Comparison of ENCODE assay signal across 8 cellular contexts in genomic region chr4:52037730-52038108, GRCh38. TPM values are rescaled to one million over a fixed set of nuclear protein-coding genes. Genes with fewer than 3 reads are reported as not detected.
DNase-seq lines count a peak whose midpoint lies in the region; ATAC-seq and TF ChIP-seq lines count a peak whose summit lies in the region.

No MANE protein-coding gene starts in this region.

- peak overlapping the region; percentile 62 to 82 for H3K14ac ChIP-seq in mesenchymal stem cell (ENCODE audit: low read length in 2 of 2)

- H2BK5ac ChIP-seq in mesenchymal stem cell (ENCODE audit: low read depth, low read length, poor library complexity, severe bottlenecking), result no peak overlapping the region

- H3K18ac ChIP-seq in mesenchymal stem cell (ENCODE audit: low read depth in 1 of 2, low read length in 2 of 2), result peak overlapping the region; percentile 74 to 97

- POLR2A ChIA-PET in Caco-2 (lab: Charles Lee), result interaction anchor here (0.8 kb wide), 1 partner anchor 195 kb away, joined by 6 read pairs; the partner anchor contains the start of gene DCUN1D4

- no peak overlapping the region for H2AK5ac ChIP-seq in mesenchymal stem cell (ENCODE audit: low read length, severe bottlenecking)

- H3K27me3 ChIP-seq in Caco-2 (replicated peaks; ENCODE audit: control insufficient read depth, insufficient read depth, low read length) (no peaks in the 10 kb centered on the region), ectodermal cell (ENCODE audit: control insufficient read depth, insufficient read depth, low read length, poor library complexity, severe bottlenecking) (peaks cover 6% of the 10 kb centered on the region), mesenchymal stem cell (ENCODE audit: control insufficient read depth in 1 of 2, insufficient read depth in 1 of 2, low read length in 2 of 2) (peaks cover 12 to 13% of the 10 kb centered on the region in 2 experiments), thoracic aorta (replicated peaks; ENCODE audit: insufficient read depth) (no peaks in the 10 kb centered on the region)

- peaks cover 4% of the 10 kb centered on the region; the same call in 1 of the 2 replicates for H3K4me1 ChIP-seq in Caco-2
- peaks cover 14% of the 10 kb centered on the region for H3K4me1 ChIP-seq in ectodermal cell (ENCODE audit: control insufficient read depth, insufficient read depth, low read length)
- peaks cover 3% of the 10 kb centered on the region for H3K4me1 ChIP-seq in mesenchymal stem cell (ENCODE audit: control insufficient read depth, insufficient read depth, low read depth, low read length)
- peaks cover 8 to 41% of the 10 kb centered on the region in 2 donors for H3K4me1 ChIP-seq in thoracic aorta (ENCODE audit: control insufficient read depth in 1 of 2, low read depth in 2 of 2)

- H3K36me3 Mint-ChIP-seq in Caco-2 (ENCODE audit: insufficient read depth, unreplicated experiment), result no peaks in the 10 kb centered on the region

- no peak overlapping the region for H3K27ac Mint-ChIP-seq in Caco-2 (ENCODE audit: unreplicated experiment)

- H3K4ac ChIP-seq in mesenchymal stem cell (ENCODE audit: low read depth in 1 of 2, low read length in 2 of 2), result peak overlapping the region in 1 of 2 experiments; percentile 95

- no peaks in the 10 kb centered on the region for H3K36me3 ChIP-seq in Caco-2 (ENCODE audit: control insufficient read depth, insufficient read depth, low read length)
- H3K36me3 ChIP-seq in ectodermal cell (ENCODE audit: control insufficient read depth, insufficient read depth, low read length), result peaks cover 6% of the 10 kb centered on the region
- H3K36me3 ChIP-seq in mesenchymal stem cell (ENCODE audit: control insufficient read depth in 1 of 2, insufficient read depth in 2 of 2, low read depth in 1 of 2, low read length in 2 of 2), result peaks cover 0 to 23% of the 10 kb centered on the region in 2 experiments
- H3K36me3 ChIP-seq in thoracic aorta, result no peaks in the 10 kb centered on the region

- no TSS peak for BruUV-seq in Caco-2 (replicated peaks; lab: Mats Ljungman, UMichigan)

- 0% methylated on average over 27 of the region's 27 CpGs for WGBS in ectodermal cell, 2 experiments
- whole genome bisulfite sequencing in mesenchymal stem cell, result 1% methylated on average over 14 of the region's 27 CpGs

- no peaks in the 10 kb centered on the region for H3K9me3 Mint-ChIP-seq in Caco-2 (ENCODE audit: unreplicated experiment)

- H3K9ac ChIP-seq in mesenchymal stem cell (ENCODE audit: low read length), result peak overlapping the region; percentile 89

- H2AFZ ChIP-seq in mesenchymal stem cell (ENCODE audit: low read depth, low read length), result peak overlapping the region; percentile 90

- H3K9me3 ChIP-seq in Caco-2 (no peaks in the 10 kb centered on the region), ectodermal cell (ENCODE audit: control insufficient read depth, low read length) (no peaks in the 10 kb centered on the region), mesenchymal stem cell (ENCODE audit: control insufficient read depth, low read length) (no peaks in the 10 kb centered on the region), thoracic aorta (no peaks in the 10 kb centered on the region)

- peaks cover 14% of the 10 kb centered on the region for H3K27me3 Mint-ChIP-seq in Caco-2 (ENCODE audit: insufficient read depth, unreplicated experiment)

- H3K4me2 ChIP-seq in mesenchymal stem cell (ENCODE audit: low read length, poor library complexity, severe bottlenecking), result peak overlapping the region; percentile 56

- peak in 1 of 2 experiments; percentile 15 for DNase-seq in Caco-2
- DNase-seq in SHP77 treated with DMSO at 0.1 percent for 48 hours (lab: John Stamatoyannopoulos, UW), result peak; percentile 39
- DNase-seq in mesenchymal stem cell, result peak; percentile 48
- no peak for DNase-seq in thoracic aorta (ENCODE audit: low spot score)
- no peak for DNase-seq in NOMO-1 treated with DMSO at 0.1 percent for 48 hours (lab: John Stamatoyannopoulos, UW; ENCODE audit: unreplicated experiment)

- no peak overlapping the region for H3K23ac ChIP-seq in mesenchymal stem cell (ENCODE audit: low read length in 2 of 2)

- peak overlapping the region; percentile 76 for H3K4me3 Mint-ChIP-seq in Caco-2 (ENCODE audit: unreplicated experiment)

- ATAC-seq in GM19372 (IDR thresholded peaks at IDR 0.05; ENCODE audit: low read depth, unreplicated experiment), result peak; percentile 55
- ATAC-seq in HG03342 (IDR thresholded peaks at IDR 0.05; ENCODE audit: unreplicated experiment), result peak; percentile 50
- ATAC-seq in thoracic aorta (ENCODE audit: insufficient number of reproducible peaks, low FRiP score, low read depth), result peak; percentile 20

- TF ChIP-seq CTCF in Caco-2 (IDR thresholded peaks at IDR 0.05; ENCODE audit: insufficient read depth in 1 of 2, low read depth in 1 of 2, low read length in 1 of 2, severe bottlenecking in 1 of 2, unreplicated experiment in 1 of 2) (no peak), thoracic aorta (IDR thresholded peaks at IDR 0.05) (no peak)

- no peak overlapping the region for H3K27ac ChIP-seq in ectodermal cell (ENCODE audit: insufficient read depth, low read depth, low read length, poor library complexity, severe bottlenecking)
- H3K27ac ChIP-seq in mesenchymal stem cell (ENCODE audit: low read length, poor library complexity, severe bottlenecking), result no peak overlapping the region
- H3K27ac ChIP-seq in thoracic aorta, result peak overlapping the region; percentile 52 to 57

- CTCF ChIA-PET in Caco-2 (lab: Charles Lee), result no interaction called here

- no peak overlapping the region for H4K91ac ChIP-seq in mesenchymal stem cell (ENCODE audit: low read length)

- no peak overlapping the region for H2BK15ac ChIP-seq in mesenchymal stem cell (ENCODE audit: low read depth, poor library complexity, severe bottlenecking)

- H2BK12ac ChIP-seq in mesenchymal stem cell (ENCODE audit: low read length in 2 of 2), result no peak overlapping the region

- H4K8ac ChIP-seq in mesenchymal stem cell (ENCODE audit: low read length), result peak overlapping the region; percentile 97

- peaks cover 6% of the 10 kb centered on the region for H3K79me1 ChIP-seq in mesenchymal stem cell (replicated peaks; ENCODE audit: low read length, poor library complexity, severe bottlenecking)

- no peaks in the 10 kb centered on the region for H3K4me1 Mint-ChIP-seq in Caco-2 (ENCODE audit: low read depth, unreplicated experiment)

- H3K4me3 ChIP-seq in Caco-2 (ENCODE audit: low read depth, low read length) (peak overlapping the region; percentile 71), ectodermal cell (ENCODE audit: insufficient read depth, low read depth, low read length) (peak overlapping the region; percentile 83), mesenchymal stem cell (ENCODE audit: insufficient read depth in 1 of 2, low read depth in 1 of 2, low read length in 2 of 2) (peak overlapping the region; percentile 79 to 89), thoracic aorta (peak overlapping the region; percentile 81)

- H2BK120ac ChIP-seq in mesenchymal stem cell (ENCODE audit: low read depth, low read length), result peak overlapping the region; percentile 97

- intact Hi-C loops in Caco-2 (cut with micrococcal nuclease; ENCODE audit: unreplicated experiment), result loop anchor here (5.0 kb wide), 1 partner anchor 195 kb away; the partner anchor contains the start of gene DCUN1D4

RNA-seq across cellular contexts. Expression of gene SGCB, which starts 0.4 kb away (rescaled TPM):
- total RNA-seq in Caco-2 (2022) (6.5 and 7.2 TPM in 2 replicates), thoracic aorta (10 to 100 TPM; 50.0 to 54.1 TPM)
- 51.9 TPM for polyA plus RNA-seq in ectodermal cell (2013, experiment 1 of 4)
- polyA plus RNA-seq in ectodermal cell (2013, experiment 2 of 4), result 66.0 TPM
- polyA plus RNA-seq in ectodermal cell (2013, experiment 3 of 4), result 48.8 TPM
- polyA plus RNA-seq in ectodermal cell (2013, experiment 4 of 4), result 60.4 TPM
- 60.9 TPM for polyA plus RNA-seq in mesenchymal stem cell (2013, experiment 1 of 2)
- polyA plus RNA-seq in mesenchymal stem cell (2013, experiment 2 of 2), result 65.6 TPM

RNA-seq across cellular contexts. Expression of gene SPATA18, which starts 13.4 kb away (rescaled TPM):
- total RNA-seq in Caco-2 (2022) (not detected in 2 replicates), thoracic aorta (1 to 10 TPM; 8.0 to 9.0 TPM)
- polyA plus RNA-seq in ectodermal cell (2013, experiment 1 of 4), result 4.0 TPM
- polyA plus RNA-seq in ectodermal cell (2013, experiment 2 of 4), result 5.7 TPM
- 2.9 TPM for polyA plus RNA-seq in ectodermal cell (2013, experiment 3 of 4)
- 4.3 TPM for polyA plus RNA-seq in ectodermal cell (2013, experiment 4 of 4)
- 11.7 TPM for polyA plus RNA-seq in mesenchymal stem cell (2013, experiment 1 of 2)
- 11.5 TPM for polyA plus RNA-seq in mesenchymal stem cell (2013, experiment 2 of 2)

RNA-seq across cellular contexts. Expression of gene LRRC66, which starts 17.6 kb away (rescaled TPM):
- total RNA-seq in Caco-2 (2022) (0.09 TPM in 1 of 2 replicates, not detected in the other), thoracic aorta (1 to 10 TPM in 1 of 2 donors, under 1 TPM in 1; 0.42 to 1.1 TPM)
- 0.61 TPM for polyA plus RNA-seq in ectodermal cell (2013, experiment 1 of 4)
- 0.57 TPM for polyA plus RNA-seq in ectodermal cell (2013, experiment 2 of 4)
- 0.27 TPM for polyA plus RNA-seq in ectodermal cell (2013, experiment 3 of 4)
- polyA plus RNA-seq in ectodermal cell (2013, experiment 4 of 4), result 0.36 TPM
- 0.15 TPM for polyA plus RNA-seq in mesenchymal stem cell (2013, experiment 1 of 2)
- 0.18 TPM for polyA plus RNA-seq in mesenchymal stem cell (2013, experiment 2 of 2)

Comparison
In these comparisons a context has a peak if more than half of its experiments do, and no peak if none do; other contexts are left out.
1. DNase-seq: peak in SHP77 treated with DMSO at 0.1 percent for 48 hours (single experiment) and mesenchymal stem cell (single experiment); none in thoracic aorta (single experiment) and NOMO-1 treated with DMSO at 0.1 percent for 48 hours (single experiment).
2. H3K27ac ChIP-seq: peak in thoracic aorta (2 of 2); none in ectodermal cell (single experiment) and mesenchymal stem cell (single experiment).
3. Peak in every context shown above with its lines, with median percentiles within 50 percentile points of each other: H3K4me3 ChIP-seq and ATAC-seq.